ENCODE assay signal across 1 cellular context in the genomic region with DNA sequence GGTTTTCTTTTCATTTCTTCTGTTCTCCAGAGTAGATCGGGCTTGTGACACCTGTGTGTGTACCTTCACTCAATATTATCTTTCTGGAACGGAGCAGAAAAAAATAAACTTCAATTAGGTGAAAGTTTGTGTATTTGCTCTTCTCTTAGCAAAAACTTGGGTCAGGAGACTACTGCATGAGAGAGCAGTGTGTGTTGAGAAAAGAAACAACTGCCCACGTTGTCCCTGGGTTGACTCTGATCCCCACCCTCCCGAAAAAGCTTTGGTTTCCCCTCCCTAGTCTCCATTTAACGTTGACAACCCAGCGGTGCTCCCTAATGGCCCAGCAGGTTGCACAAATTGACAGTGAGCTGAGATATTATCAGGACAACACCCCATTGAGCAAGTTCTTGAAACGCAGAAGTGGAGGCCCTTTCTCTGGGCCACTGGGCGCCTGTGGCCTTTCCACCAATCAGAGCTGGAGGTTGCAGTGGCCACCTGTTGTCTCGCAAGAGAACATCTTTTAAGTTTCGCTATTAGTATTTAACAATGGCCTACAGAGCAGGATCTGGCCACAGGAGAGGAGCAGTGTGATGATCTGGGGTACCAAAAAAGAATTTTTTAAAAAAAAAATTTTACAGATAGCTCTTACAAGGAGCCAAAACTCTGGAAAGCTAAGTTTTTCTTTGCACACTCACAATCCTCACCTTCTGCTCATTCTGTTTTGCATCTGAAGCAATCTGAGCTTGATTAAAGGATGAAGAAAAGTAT.
A peak's percentile ranks its signal among the peaks of the same experiment; 100 is the strongest.
TF ChIP-seq lines count a peak whose summit lies in the region.

No MANE protein-coding gene starts in this region.

TF ChIP-seq in H1, 55 proteins besides CTCF, POLR2A, EP300 and RAD21:
- 0 out of 2 replicates have a peak, but pooled peaks have one; percentile 13 for TF ChIP-seq TAF1 (IDR thresholded peaks at IDR 0.05; ENCODE audit: low read depth, low read length)
- TF ChIP-seq CREB1 (IDR thresholded peaks at IDR 0.05): no peak
- no peak for TF ChIP-seq ASH2L (IDR thresholded peaks at IDR 0.05; ENCODE audit: low read length)
